ENCODE assay signal across 8 cellular contexts in genomic region chr7:106041140-106041717, GRCh38.
DNase-seq lines count a peak whose midpoint lies in the region; ATAC-seq lines count a peak whose summit lies in the region.

No MANE protein-coding gene starts in this region.

- H3K36me3 Mint-ChIP-seq in activated T-cell treated with anti-CD3 and anti-CD28 coated beads, Interleukin-2, amount 50 U/mL, for 72 hours (ENCODE audit: insufficient read depth in 2 of 2), result no peaks in the 10 kb centered on the region

- H3K4me3 Mint-ChIP-seq in activated T-cell treated with anti-CD3 and anti-CD28 coated beads, Interleukin-2, amount 50 U/mL, for 72 hours, result no peak overlapping the region

- peaks cover 6% of the 10 kb centered on the region for H3K27me3 Mint-ChIP-seq in activated T-cell treated with anti-CD3 and anti-CD28 coated beads, Interleukin-2, amount 50 U/mL, for 72 hours (ENCODE audit: low read depth)

- DNase-seq in COLO668 (lab: John Stamatoyannopoulos, UW; ENCODE audit: unreplicated experiment) (peak; percentile 52), NCI-H2029 treated with DMSO at 0.1 percent for 48 hours (lab: John Stamatoyannopoulos, UW) (peak; percentile 21), hepatic stellate cell (ENCODE audit: low spot score) (peak; percentile 38)
- DNase-seq in activated T-cell treated with anti-CD3 and anti-CD28 coated beads, Interleukin-2, amount 50 U/mL, for 72 hours, result peak; percentile 31 to 43
- DNase-seq in stimulated activated CD4-positive, alpha-beta T cell treated with anti-CD3 and anti-CD28 coated beads, Interleukin-1b, Interleukin-23, amount 100 ng/mL, for 48 hours, result peak; percentile 20

- H3K27ac Mint-ChIP-seq in activated T-cell treated with anti-CD3 and anti-CD28 coated beads, Interleukin-2, amount 50 U/mL, for 72 hours, result no peak overlapping the region

- no peaks in the 10 kb centered on the region for H3K9me3 Mint-ChIP-seq in activated T-cell treated with anti-CD3 and anti-CD28 coated beads, Interleukin-2, amount 50 U/mL, for 72 hours

- ATAC-seq in GM19023 (IDR thresholded peaks at IDR 0.05; ENCODE audit: unreplicated experiment) (peak; percentile 44), HG03045 (IDR thresholded peaks at IDR 0.05; ENCODE audit: unreplicated experiment) (no peak), HG02610 (IDR thresholded peaks at IDR 0.05; ENCODE audit: unreplicated experiment) (no peak)
- ATAC-seq in activated T-cell treated with anti-CD3 and anti-CD28 coated beads, Interleukin-2, amount 50 U/mL, for 72 hours (replicated peaks in 1 of 2), result peak; percentile 39 to 45

- peaks cover 36% of the 10 kb centered on the region for H3K4me1 Mint-ChIP-seq in activated T-cell treated with anti-CD3 and anti-CD28 coated beads, Interleukin-2, amount 50 U/mL, for 72 hours (ENCODE audit: low read depth)

Comparison
In these comparisons a context has a peak if more than half of its experiments do, and no peak if none do; other contexts are left out.
1. ATAC-seq: peak in GM19023 (single experiment) and activated T-cell treated with anti-CD3 and anti-CD28 coated beads, Interleukin-2, amount 50 U/mL, for 72 hours (2 of 2); none in HG03045 (single experiment) and HG02610 (single experiment).
2. Peak in every context shown above with its lines, with median percentiles within 50 percentile points of each other: DNase-seq.